ENCODE assay signal across 9 cellular contexts in genomic region chr11:129992161-129992944, GRCh38. TPM values are rescaled to one million over a fixed set of nuclear protein-coding genes. Genes with fewer than 3 reads are reported as not detected.
DNase-seq lines count a peak whose midpoint lies in the region; ATAC-seq and TF ChIP-seq lines count a peak whose summit lies in the region.
"Had no signal": no experiment of that assay in that cellular context is flagged by ENCODE, and none has a peak within 500 bp of the region (broad histone marks: within the 10 kb centered on the region; RNA-seq: fewer than 3 reads in every experiment).

No MANE protein-coding gene starts in this region.

- H3K27ac ChIP-seq in skeletal muscle tissue (ENCODE audit: low read depth, low read length) = peak overlapping the region; percentile 8
- H3K27ac ChIP-seq: skin epidermis had no signal

- H3K27ac Mint-ChIP-seq in activated CD4-positive, alpha-beta T cell treated with anti-CD3 and anti-CD28 coated beads, Interleukin-2, amount 10 ng/mL, durations not matched to agents 24 days and 14 days = no peak overlapping the region

- peak; percentile 9 for TF ChIP-seq CTCF in fibroblast of pulmonary artery (IDR thresholded peaks at IDR 0.05; ENCODE audit: low read length, missing control alignments)

- no peaks in the 10 kb centered on the region for H3K36me3 ChIP-seq in skeletal muscle tissue (ENCODE audit: control insufficient read depth in 3 of 3, insufficient read depth in 3 of 3, low read length in 3 of 3)

- no peaks in the 10 kb centered on the region for H3K27me3 ChIP-seq in skeletal muscle tissue (ENCODE audit: control insufficient read depth in 3 of 3, insufficient read depth in 3 of 3, low read length in 3 of 3)

- ATAC-seq in HG02623 (IDR thresholded peaks at IDR 0.05; ENCODE audit: unreplicated experiment) = peak; percentile 58
- ATAC-seq in GM18873 (IDR thresholded peaks at IDR 0.05; ENCODE audit: low FRiP score, unreplicated experiment) = no peak

- H3K27me3 Mint-ChIP-seq in activated CD4-positive, alpha-beta T cell treated with anti-CD3 and anti-CD28 coated beads, Interleukin-2, amount 10 ng/mL, durations not matched to agents 24 days and 14 days = no peaks in the 10 kb centered on the region

- no peaks in the 10 kb centered on the region for H3K9me3 Mint-ChIP-seq in activated CD4-positive, alpha-beta T cell treated with anti-CD3 and anti-CD28 coated beads, Interleukin-2, amount 10 ng/mL, durations not matched to agents 24 days and 14 days

- H3K4me3 Mint-ChIP-seq in activated CD4-positive, alpha-beta T cell treated with anti-CD3 and anti-CD28 coated beads, Interleukin-2, amount 10 ng/mL, durations not matched to agents 24 days and 14 days = no peak overlapping the region

- H3K9ac ChIP-seq in skeletal muscle tissue (ENCODE audit: low read depth in 1 of 3, low read length in 3 of 3) = peak overlapping the region; percentile 4 to 51 (median 43)

- intact Hi-C loops in activated CD4-positive, alpha-beta T cell treated with anti-CD3 and anti-CD28 coated beads, Interleukin-2, amount 10 ng/mL, durations not matched to agents 24 days and 14 days (cut with micrococcal nuclease) = no loop called here

- DNase-seq in GF-D8 (lab: John Stamatoyannopoulos, UW) (peak; percentile 81), NCI-H2029 treated with DMSO at 0.1 percent for 48 hours (lab: John Stamatoyannopoulos, UW) (peak; percentile 48), fibroblast of pulmonary artery (ENCODE audit: low read depth) (peak; percentile 26), anterior cingulate cortex (lab: John Stamatoyannopoulos, UW) (no peak)
- peak; percentile 73 for DNase-seq in activated CD4-positive, alpha-beta T cell treated with anti-CD3 and anti-CD28 coated beads, Interleukin-2, amount 10 ng/mL, durations not matched to agents 24 days and 14 days

- H3K4me1 ChIP-seq in skeletal muscle tissue (ENCODE audit: control insufficient read depth in 3 of 3, insufficient read depth in 3 of 3, low read length in 3 of 3) = peaks cover 0 to 11% (median 8%) of the 10 kb centered on the region in 3 donors

- H3K36me3 Mint-ChIP-seq in activated CD4-positive, alpha-beta T cell treated with anti-CD3 and anti-CD28 coated beads, Interleukin-2, amount 10 ng/mL, durations not matched to agents 24 days and 14 days (ENCODE audit: low read depth) = peaks cover 6% of the 10 kb centered on the region

- H3K4me3 ChIP-seq in fibroblast of pulmonary artery (replicated peaks; ENCODE audit: low read depth, low read length) (no peak overlapping the region), skeletal muscle tissue (ENCODE audit: low read length in 3 of 3) (peak overlapping the region in 2 of 3 donors; percentile 26 to 46)
- H3K4me3 ChIP-seq: skin epidermis had no signal

- H3K4me1 Mint-ChIP-seq in activated CD4-positive, alpha-beta T cell treated with anti-CD3 and anti-CD28 coated beads, Interleukin-2, amount 10 ng/mL, durations not matched to agents 24 days and 14 days = peaks cover 6% of the 10 kb centered on the region

- H3K9me3 ChIP-seq in skeletal muscle tissue (ENCODE audit: control insufficient read depth in 3 of 3, low read length in 3 of 3) = no peaks in the 10 kb centered on the region

RNA-seq across cellular contexts. Expression of gene PRDM10, which starts 10.3 kb away (rescaled TPM):
- 15.9 and 16.1 TPM in 2 replicates for total RNA-seq in activated CD4-positive, alpha-beta T cell treated with anti-CD3 and anti-CD28 coated beads, Interleukin-2, amount 10 ng/mL, durations not matched to agents 24 days and 14 days
- total RNA-seq in skeletal muscle tissue = 4.2 TPM

Comparison
In these comparisons a context has a peak if more than half of its experiments do, and no peak if none do; other contexts are left out.
1. DNase-seq: peak in GF-D8 (single experiment), NCI-H2029 treated with DMSO at 0.1 percent for 48 hours (single experiment), activated CD4-positive, alpha-beta T cell treated with anti-CD3 and anti-CD28 coated beads, Interleukin-2, amount 10 ng/mL, durations not matched to agents 24 days and 14 days (single experiment) and fibroblast of pulmonary artery (single experiment); none in anterior cingulate cortex (0 of 58).